ENCODE assay signal across 8 cellular contexts in the genomic region with DNA sequence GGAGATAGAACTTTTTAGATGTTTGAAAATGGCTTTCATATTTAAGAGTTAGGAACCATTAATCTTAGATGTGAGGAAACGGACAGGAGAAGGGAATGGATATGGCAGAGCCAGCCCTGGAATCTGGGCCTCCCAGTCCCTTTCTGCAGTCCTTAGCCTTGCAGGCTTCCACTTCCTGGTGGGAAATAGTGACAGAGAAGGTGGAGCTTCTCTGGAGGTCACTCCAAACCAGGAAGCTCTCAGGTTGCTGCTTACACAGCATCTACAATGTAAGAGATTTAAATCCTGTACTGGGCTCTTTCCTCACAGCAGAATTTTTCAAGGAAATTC. TPM values are rescaled to one million over a fixed set of nuclear protein-coding genes. Genes with fewer than 3 reads are reported as not detected.
DNase-seq lines count a peak whose midpoint lies in the region; ATAC-seq and TF ChIP-seq lines count a peak whose summit lies in the region.

No MANE protein-coding gene starts in this region.

- H3K4me1 Mint-ChIP-seq in type B pancreatic cell (ENCODE audit: unreplicated experiment): peaks cover 26% of the 10 kb centered on the region

- no peak overlapping the region for H3K9ac ChIP-seq in iPS-18a (ENCODE audit: low read length)

- H3K36me3 ChIP-seq in A673 (ENCODE audit: insufficient read depth, low read length, poor library complexity, severe bottlenecking) (peaks cover 23% of the 10 kb centered on the region), iPS-18a (ENCODE audit: control insufficient read depth, low read depth, low read length) (peaks cover 16% of the 10 kb centered on the region)

- DNase-seq in A673 (ENCODE audit: low spot score) (no peak), SKM-1 (lab: John Stamatoyannopoulos, UW; ENCODE audit: unreplicated experiment) (peak; percentile 66), type B pancreatic cell (ENCODE audit: extremely low spot score, unreplicated experiment) (no peak), NOMO-1 (lab: John Stamatoyannopoulos, UW; ENCODE audit: unreplicated experiment in 2 of 2) (no peak), ecto neural progenitor cell (ENCODE audit: low spot score) (no peak), iPS-NIHi11 (ENCODE audit: low spot score) (no peak)

- no peaks in the 10 kb centered on the region for H3K27me3 ChIP-seq in A673 (replicated peaks; ENCODE audit: insufficient read depth, low read depth, low read length, poor library complexity)
- H3K27me3 ChIP-seq in iPS-18a (ENCODE audit: control insufficient read depth, insufficient read depth, low read length): no peaks in the 10 kb centered on the region

- H3K9me3 Mint-ChIP-seq in type B pancreatic cell: peaks cover 4% of the 10 kb centered on the region

- CTCF ChIA-PET in A673 (lab: Charles Lee): interaction anchor here (0.6 to 1.6 kb wide), 5 partner anchors 11 to 99 kb away, joined by 3 to 6 read pairs (median 3); no protein-coding TSS in a partner anchor

- intact Hi-C loops in A673 (cut with micrococcal nuclease; ENCODE audit: unreplicated experiment): no loop called here

- peaks cover 26% of the 10 kb centered on the region for H3K36me3 Mint-ChIP-seq in type B pancreatic cell

- no TSS peak for BruUV-seq in A673 (replicated peaks; lab: Mats Ljungman, UMichigan)

- H3K27ac ChIP-seq in A673 (ENCODE audit: low read depth, low read length, poor library complexity, severe bottlenecking) (peak overlapping the region; percentile 76), iPS-18a (ENCODE audit: low read length) (no peak overlapping the region)

- H3K4me1 ChIP-seq in A673 (ENCODE audit: insufficient read depth, low read length, poor library complexity, severe bottlenecking) (peaks cover 33% of the 10 kb centered on the region), iPS-18a (ENCODE audit: control insufficient read depth, low read depth, low read length) (peaks cover 14% of the 10 kb centered on the region)

- H3K4me3 Mint-ChIP-seq in type B pancreatic cell: peak overlapping the region; percentile 89

- H3K27ac Mint-ChIP-seq in type B pancreatic cell: peak overlapping the region; percentile 95

- no peak for TF ChIP-seq CTCF in A673 (conservative IDR thresholded peaks at IDR 0.05; ENCODE audit: low read depth, low read length)
- no peak for TF ChIP-seq CTCF in type B pancreatic cell (conservative IDR thresholded peaks at IDR 0.05)

- ATAC-seq in GM21381 (IDR thresholded peaks at IDR 0.05; ENCODE audit: unreplicated experiment): peak; percentile 15

- H3K9me3 ChIP-seq in A673 (ENCODE audit: low read depth, low read length, poor library complexity, severe bottlenecking) (no peaks in the 10 kb centered on the region), iPS-18a (ENCODE audit: control insufficient read depth, low read depth, low read length) (no peaks in the 10 kb centered on the region)

- H3K4me3 ChIP-seq in A673 (ENCODE audit: low read depth, low read length, poor library complexity, severe bottlenecking) (peak overlapping the region; percentile 57), iPS-18a (ENCODE audit: low read length) (peak overlapping the region; percentile 64)

- no peaks in the 10 kb centered on the region for H3K27me3 Mint-ChIP-seq in type B pancreatic cell

- POLR2A ChIA-PET in A673 (lab: Charles Lee; ENCODE audit: low non-redundant PET): interaction anchor here (0.6 kb wide), 1 partner anchor 17 kb away, joined by 9 read pairs; no protein-coding TSS in a partner anchor

RNA-seq across cellular contexts. Expression of a gene that starts 2.5 kb away (rescaled TPM):
- 140 and 151 TPM in 2 replicates for total RNA-seq in A673 (2021)
- total RNA-seq in type B pancreatic cell (ENCODE audit: low replicate concordance): 511 and 1,438 TPM in 2 replicates

RNA-seq across cellular contexts. Expression of a gene that starts 40.6 kb away (rescaled TPM):
- total RNA-seq in A673 (2021): 34.0 and 42.4 TPM in 2 replicates
- 316 and 1,258 TPM in 2 replicates for total RNA-seq in type B pancreatic cell (ENCODE audit: low replicate concordance)

RNA-seq across cellular contexts. Expression of a gene that starts 54.6 kb away (rescaled TPM):
- total RNA-seq in A673 (2021) (not detected in 2 replicates), type B pancreatic cell (ENCODE audit: low replicate concordance) (6.5 and 22.3 TPM in 2 replicates)
